1 cellular context compared by ENCODE assay signal in genomic region chr17:10757067-10757466, GRCh38.
TF ChIP-seq lines count a peak whose summit lies in the region.

No MANE protein-coding gene starts in this region.

TF ChIP-seq in H1, 55 proteins besides CTCF, POLR2A, EP300 and RAD21:
- TF ChIP-seq RXRA (IDR thresholded peaks at IDR 0.05; ENCODE audit: insufficient read depth, low read depth, low read length) (no peak), RFX5 (IDR thresholded peaks at IDR 0.05; ENCODE audit: borderline replicate concordance, low read depth, low read length) (no peak), CBX5 (IDR thresholded peaks at IDR 0.05; ENCODE audit: low read depth, low read length) (no peak), PHF8 (conservative IDR thresholded peaks at IDR 0.05; ENCODE audit: low read depth, low read length) (no peak), POU5F1 (IDR thresholded peaks at IDR 0.05; ENCODE audit: low read depth, low read length) (no peak), EZH2 (IDR thresholded peaks at IDR 0.05; ENCODE audit: low read depth, low read length, severe bottlenecking) (no peak), NANOG (IDR thresholded peaks at IDR 0.05; ENCODE audit: insufficient read depth, low read depth, low read length, poor library complexity, severe bottlenecking) (no peak), CHD1 (IDR thresholded peaks at IDR 0.05; ENCODE audit: low read depth, low read length) (no peak), GABPA (IDR thresholded peaks at IDR 0.05; ENCODE audit: borderline replicate concordance, insufficient read depth, low read length) (no peak)
